10 cellular contexts compared by ENCODE assay signal in the genomic region with DNA sequence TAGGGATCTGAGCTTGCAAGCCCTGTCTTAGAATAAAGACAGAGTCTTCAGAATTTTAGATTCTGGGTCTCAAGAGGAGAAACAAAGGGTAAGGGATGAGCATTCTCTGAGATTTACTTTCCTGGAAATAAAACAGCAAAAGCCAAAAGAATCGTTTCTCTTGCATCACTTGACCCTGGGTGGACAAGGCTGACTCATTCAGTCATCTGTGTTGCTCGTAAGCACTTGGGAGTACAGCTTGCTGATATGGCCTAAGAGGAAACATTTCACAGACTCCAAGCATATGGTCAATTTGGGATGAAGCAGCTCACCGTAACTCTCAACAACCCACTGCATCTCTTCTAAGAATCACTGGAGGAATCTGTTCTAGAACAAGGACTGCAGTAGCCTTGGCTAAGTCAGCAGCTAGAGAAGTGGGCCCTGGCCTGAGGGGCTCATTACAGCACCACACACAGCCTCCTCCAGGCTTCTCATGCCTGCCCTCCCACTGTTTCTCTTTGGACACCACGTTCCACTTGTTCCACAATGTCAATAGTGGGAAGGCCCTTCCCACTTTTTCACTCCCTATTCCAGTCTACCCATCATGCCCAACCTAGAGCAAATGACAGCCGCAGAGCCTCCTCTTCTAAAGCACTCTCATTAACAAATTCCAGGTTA.
DNase-seq lines count a peak whose midpoint lies in the region; ATAC-seq and TF ChIP-seq lines count a peak whose summit lies in the region.
"Had no signal": no experiment of that assay in that cellular context is flagged by ENCODE, and none has a peak within 500 bp of the region (broad histone marks: within the 10 kb centered on the region; RNA-seq: fewer than 3 reads in every experiment).

No MANE protein-coding gene starts in this region.

- H3K27me3 ChIP-seq in Karpas-422 (ENCODE audit: low read length) (no peaks in the 10 kb centered on the region), thoracic aorta (replicated peaks; ENCODE audit: insufficient read depth) (no peaks in the 10 kb centered on the region), prostate gland (replicated peaks; ENCODE audit: insufficient read depth) (no peaks in the 10 kb centered on the region)

- intact Hi-C loops in prostate gland (cut with DNase I): no loop called here

- H3K9me3 ChIP-seq in Karpas-422 (ENCODE audit: low read length): no peaks in the 10 kb centered on the region
- H3K9me3 ChIP-seq in thoracic aorta: no peaks in the 10 kb centered on the region
- H3K9me3 ChIP-seq in prostate gland: no peaks in the 10 kb centered on the region

- DNase-seq in Karpas-422 (no peak), brain pericyte (ENCODE audit: low read depth, low spot score) (peak; percentile 75), kidney glomerular epithelial cell (lab: John Stamatoyannopoulos, UW) (peak; percentile 23), thoracic aorta (ENCODE audit: low spot score) (no peak), prostate gland (ENCODE audit: low spot score) (no peak), NCI-H2081 treated with DMSO at 0.1 percent for 48 hours (lab: John Stamatoyannopoulos, UW) (no peak)
- DNase-seq: NCI-H1930 had no signal

- H3K27ac ChIP-seq in Karpas-422 (ENCODE audit: low read length) (peak overlapping the region; percentile 99), thoracic aorta (peak overlapping the region; percentile 14 to 31), prostate gland (no peak overlapping the region)

- H3K36me3 ChIP-seq in Karpas-422 (ENCODE audit: insufficient read depth, low read length) (peaks cover 61% of the 10 kb centered on the region), thoracic aorta (no peaks in the 10 kb centered on the region), prostate gland (no peaks in the 10 kb centered on the region)

- 62% methylated on average over 5 of the region's 5 CpGs for WGBS in prostate gland

- no peak overlapping the region for H2AFZ ChIP-seq in Karpas-422 (ENCODE audit: low read length)

- no peak for ATAC-seq in thoracic aorta (ENCODE audit: insufficient number of reproducible peaks, low FRiP score, low read depth)
- ATAC-seq in GM19395 (IDR thresholded peaks at IDR 0.05; ENCODE audit: unreplicated experiment): no peak
- ATAC-seq in GM18909 (IDR thresholded peaks at IDR 0.05; ENCODE audit: poor library complexity, unreplicated experiment): no peak
- ATAC-seq: activated CD4-positive, CD25-positive, alpha-beta regulatory T cell treated with anti-CD3 and anti-CD28 coated beads, Interleukin-2, amount 50 U/mL, for 24 hours had no signal

- H3K4me1 ChIP-seq in Karpas-422 (ENCODE audit: low read length): peaks cover 99% of the 10 kb centered on the region
- H3K4me1 ChIP-seq in thoracic aorta (ENCODE audit: control insufficient read depth in 1 of 2, low read depth in 2 of 2): peaks cover 13 to 29% of the 10 kb centered on the region in 2 donors
- no peaks in the 10 kb centered on the region for H3K4me1 ChIP-seq in prostate gland (replicated peaks)

- no peak for TF ChIP-seq CTCF in thoracic aorta (IDR thresholded peaks at IDR 0.05)
- TF ChIP-seq CTCF in prostate gland (IDR thresholded peaks at IDR 0.05): no peak

- peak overlapping the region; percentile 72 for H3K4me2 ChIP-seq in Karpas-422 (ENCODE audit: low read depth, low read length, poor library complexity, severe bottlenecking)

- H3K9me2 ChIP-seq in Karpas-422 (replicated peaks; ENCODE audit: insufficient read depth, low read length): no peaks in the 10 kb centered on the region

- H3K9ac ChIP-seq in Karpas-422 (ENCODE audit: low read length): peak overlapping the region; percentile 23

- no peak for TF ChIP-seq POLR2A in prostate gland (IDR thresholded peaks at IDR 0.05)

- H3K4me3 ChIP-seq in Karpas-422 (ENCODE audit: low read length) (no peak overlapping the region), thoracic aorta (no peak overlapping the region), prostate gland (no peak overlapping the region)

- H3K79me2 ChIP-seq in Karpas-422 (ENCODE audit: low read length): peaks cover 89% of the 10 kb centered on the region

- no peaks in the 10 kb centered on the region for H4K20me1 ChIP-seq in Karpas-422 (ENCODE audit: insufficient read depth, low read depth, low read length)

Comparison
In these comparisons a context has a peak if more than half of its experiments do, and no peak if none do; other contexts are left out.
1. DNase-seq: peak in brain pericyte (single experiment) and kidney glomerular epithelial cell (single experiment); none in Karpas-422 (single experiment), thoracic aorta (single experiment), prostate gland (single experiment) and NCI-H2081 treated with DMSO at 0.1 percent for 48 hours (single experiment).
2. H3K27ac ChIP-seq: peak in Karpas-422 (single experiment) and thoracic aorta (2 of 2); none in prostate gland (0 of 2).